In the genomic region with DNA sequence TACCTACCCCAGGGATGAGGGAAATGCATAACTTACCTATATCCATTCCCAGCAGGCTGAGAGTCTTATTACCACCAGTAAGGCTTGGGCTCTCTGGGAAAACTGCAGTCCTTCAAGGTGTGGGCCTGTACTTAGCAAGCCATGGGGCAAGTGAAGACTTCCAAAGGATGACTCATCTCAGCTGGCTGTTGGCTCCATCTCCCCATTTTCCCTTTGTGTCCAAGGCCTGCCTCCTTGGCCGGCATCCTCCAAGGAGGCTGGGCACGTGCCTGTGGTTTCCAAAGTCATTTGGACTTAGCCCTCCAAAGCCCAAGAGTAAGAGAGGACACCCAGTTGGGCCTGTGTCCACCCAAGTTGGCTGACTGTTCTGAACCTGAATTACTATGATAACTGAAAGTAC, we compare ENCODE assay signal across 9 cellular contexts.
"Had no signal": no experiment of that assay in that cellular context is flagged by ENCODE, and none has a peak within 500 bp of the region (broad histone marks: within the 10 kb centered on the region; RNA-seq: fewer than 3 reads in every experiment).

No MANE protein-coding gene starts in this region.

- DNase-seq: activated B cell treated with CpG ODN at 0.5 μM for 24 hours; activated CD4-positive, alpha-beta T cell treated with anti-CD3 and anti-CD28 coated beads, Interleukin-2, amount 10 ng/mL, durations not matched to agents 24 days and 14 days; activated naive CD4-positive, alpha-beta T cell treated with anti-CD3 and anti-CD28 coated beads for 36 hours; naive B cell; small intestine; tibial artery; uterus had no signal

- H3K4me3 ChIP-seq: esophagus muscularis mucosa, tibial artery, uterus had no signal

- H3K27me3 ChIP-seq: esophagus muscularis mucosa, tibial artery, uterus had no signal

- H3K27ac ChIP-seq: esophagus muscularis mucosa, tibial artery, uterus had no signal

- H3K36me3 ChIP-seq: esophagus muscularis mucosa, tibial artery, uterus had no signal

- ATAC-seq: activated T-helper 17 cell treated with anti-CD3 and anti-CD28 coated beads, Interleukin-2, amount 50 U/mL, for 72 hours had no signal

- H3K4me1 ChIP-seq: tibial artery, uterus had no signal

- H3K9me3 ChIP-seq: esophagus muscularis mucosa, tibial artery, uterus had no signal
